18 cellular contexts compared by ENCODE assay signal in the genomic region with DNA sequence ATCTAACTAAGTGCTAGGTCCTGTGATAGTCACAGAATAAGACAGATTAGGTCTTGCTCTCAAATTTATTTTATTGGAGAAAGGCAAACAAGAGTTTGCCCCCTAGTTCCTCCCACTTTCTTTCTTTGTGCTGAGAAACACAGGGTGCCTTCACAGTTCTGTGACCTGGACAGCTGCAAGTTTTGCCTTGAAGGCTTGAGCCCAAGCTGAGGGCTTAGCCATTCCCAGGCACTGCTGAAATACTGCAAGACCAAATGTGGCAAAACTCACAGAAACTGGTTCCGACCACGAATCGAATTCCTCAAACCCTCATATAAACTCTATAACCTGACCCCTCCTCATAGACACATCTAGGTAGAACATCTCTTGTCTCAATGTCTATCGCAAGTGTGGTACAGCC.
"Had no signal": no experiment of that assay in that cellular context is flagged by ENCODE, and none has a peak within 500 bp of the region (broad histone marks: within the 10 kb centered on the region; RNA-seq: fewer than 3 reads in every experiment).

No MANE protein-coding gene starts in this region.

- H3K4me3 ChIP-seq: psoas muscle, right lobe of liver, spleen, upper lobe of right lung had no signal

- H3K36me3 ChIP-seq: right lobe of liver, upper lobe of right lung had no signal

- H3K27me3 Mint-ChIP-seq: activated naive CD8-positive, alpha-beta T cell treated with anti-CD3 and anti-CD28 coated beads for 36 hours; activated T-cell treated with anti-CD3 and anti-CD28 coated beads, Interleukin-2, amount 50 U/mL, for 24 hours; stimulated activated memory B cell treated with anti-CD40 and anti-IgM and Interleukin-4, amounts not matched to agents 10 μg/mL and 1 μg/mL and 100 μg/mL, for 72 hours had no signal

- H3K9me3 ChIP-seq: psoas muscle, right lobe of liver, spleen, upper lobe of right lung had no signal

- H3K9me3 Mint-ChIP-seq: activated T-cell treated with anti-CD3 and anti-CD28 coated beads, Interleukin-2, amount 50 U/mL, for 24 hours; stimulated activated memory B cell treated with anti-CD40 and anti-IgM and Interleukin-4, amounts not matched to agents 10 μg/mL and 1 μg/mL and 100 μg/mL, for 72 hours had no signal

- DNase-seq: activated CD4-positive, alpha-beta T cell treated with anti-CD3 and anti-CD28 coated beads, Interleukin-2, amount 50 U/mL, for 4 hours; activated CD4-positive, CD25-positive, alpha-beta regulatory T cell treated with anti-CD3 and anti-CD28 coated beads, Interleukin-2, amount 50 U/mL, for 72 hours; activated gamma-delta T cell; activated naive CD8-positive, alpha-beta T cell treated with anti-CD3 and anti-CD28 coated beads for 36 hours; activated T-cell treated with anti-CD3 and anti-CD28 coated beads, Interleukin-2, amount 50 U/mL, for 24 hours; anterior cingulate cortex; foreskin keratinocyte; head of caudate nucleus; islet precursor cell; nucleus accumbens; psoas muscle; right lobe of liver; spleen; stimulated activated CD4-positive, alpha-beta T cell treated with anti-CD3 and anti-CD28 coated beads, Interleukin-1b, Interleukin-23, amount 100 ng/mL, for 48 hours; substantia nigra; upper lobe of right lung had no signal

- H3K27ac Mint-ChIP-seq: activated naive CD8-positive, alpha-beta T cell treated with anti-CD3 and anti-CD28 coated beads for 36 hours; activated T-cell treated with anti-CD3 and anti-CD28 coated beads, Interleukin-2, amount 50 U/mL, for 24 hours; stimulated activated memory B cell treated with anti-CD40 and anti-IgM and Interleukin-4, amounts not matched to agents 10 μg/mL and 1 μg/mL and 100 μg/mL, for 72 hours had no signal

- H3K27ac ChIP-seq: foreskin keratinocyte, psoas muscle, right lobe of liver, spleen, upper lobe of right lung had no signal

- H3K27me3 ChIP-seq: foreskin keratinocyte, right lobe of liver, spleen, upper lobe of right lung had no signal

- ATAC-seq: left lobe of liver; psoas muscle; right lobe of liver; stimulated activated memory B cell treated with anti-CD40 and anti-IgM and Interleukin-4, amounts not matched to agents 10 μg/mL and 1 μg/mL and 100 μg/mL, for 72 hours; upper lobe of right lung had no signal

- H3K4me3 Mint-ChIP-seq: activated naive CD8-positive, alpha-beta T cell treated with anti-CD3 and anti-CD28 coated beads for 36 hours; activated T-cell treated with anti-CD3 and anti-CD28 coated beads, Interleukin-2, amount 50 U/mL, for 24 hours; stimulated activated memory B cell treated with anti-CD40 and anti-IgM and Interleukin-4, amounts not matched to agents 10 μg/mL and 1 μg/mL and 100 μg/mL, for 72 hours had no signal
